In genomic region chr10:78752708-78753107, GRCh38 we compare ENCODE assay signal across 30 cellular contexts.
DNase-seq lines count a peak whose midpoint lies in the region; ATAC-seq and TF ChIP-seq lines count a peak whose summit lies in the region.
"Had no signal": no experiment of that assay in that cellular context is flagged by ENCODE, and none has a peak within 500 bp of the region (broad histone marks: within the 10 kb centered on the region; RNA-seq: fewer than 3 reads in every experiment).

No MANE protein-coding gene starts in this region.

- H3K4me3 ChIP-seq in BLaER1 treated with 17β-estradiol and CSF1 and Interleukin-3, amounts not matched to agents 10 nM and 100 nM, result no peak overlapping the region
- H3K4me3 ChIP-seq in choroid plexus epithelial cell (ENCODE audit: low read depth, low read length), result no peak overlapping the region
- H3K4me3 ChIP-seq: GM23248, lung, right lobe of liver, suprapubic skin had no signal

- H3K4me3 Mint-ChIP-seq in nephron (no peak overlapping the region), T-helper 17 cell (no peak overlapping the region)
- H3K4me3 Mint-ChIP-seq: activated naive CD8-positive, alpha-beta T cell treated with anti-CD3 and anti-CD28 coated beads, Interleukin-2, amount 50 U/mL, for 24 hours; activated T-cell treated with anti-CD3 and anti-CD28 coated beads, Interleukin-2, amount 50 U/mL, for 4 hours; CD8-positive, alpha-beta T cell; neural crest cell; stimulated activated naive B cell treated with anti-CD40 and anti-IgM and Interleukin-4, amounts not matched to agents 10 μg/mL and 1 μg/mL and 100 μg/mL, for 72 hours had no signal

- ATAC-seq in T-helper 17 cell (no peak), GM21619 (IDR thresholded peaks at IDR 0.05; ENCODE audit: unreplicated experiment) (no peak)
- ATAC-seq: activated naive CD8-positive, alpha-beta T cell treated with anti-CD3 and anti-CD28 coated beads, Interleukin-2, amount 50 U/mL, for 24 hours; activated T-cell treated with anti-CD3 and anti-CD28 coated beads, Interleukin-2, amount 50 U/mL, for 4 hours; CD8-positive, alpha-beta T cell; right lobe of liver; stimulated activated naive B cell treated with anti-CD40 and anti-IgM and Interleukin-4, amounts not matched to agents 10 μg/mL and 1 μg/mL and 100 μg/mL, for 72 hours had no signal

- peaks cover 64% of the 10 kb centered on the region for H3K4me1 Mint-ChIP-seq in nephron
- H3K4me1 Mint-ChIP-seq in T-helper 17 cell, result peaks cover 7% of the 10 kb centered on the region

- H3K27me3 Mint-ChIP-seq in nephron (ENCODE audit: low read depth) (peaks cover 7% of the 10 kb centered on the region), T-helper 17 cell (peaks cover 62% of the 10 kb centered on the region)

- peak; percentile 37 to 41 for DNase-seq in Kasumi-1 (lab: John Stamatoyannopoulos, UW)
- DNase-seq in choroid plexus epithelial cell (ENCODE audit: low read depth), result no peak
- DNase-seq in activated CD4-positive, alpha-beta T cell treated with anti-CD3 and anti-CD28 coated beads for 48 hours, result no peak
- no peak for DNase-seq in T-helper 17 cell
- DNase-seq in midbrain (lab: John Stamatoyannopoulos, UW), result no peak
- DNase-seq: activated CD4-positive, alpha-beta T cell treated with anti-CD3 and anti-CD28 coated beads, Interleukin-2, amount 50 U/mL, for 1 hour; activated gamma-delta T cell treated with Interleukin-2 at 50 U/mL for 16 hours; activated naive CD8-positive, alpha-beta T cell treated with anti-CD3 and anti-CD28 coated beads, Interleukin-2, amount 50 U/mL, for 24 hours; activated T-cell treated with anti-CD3 and anti-CD28 coated beads, Interleukin-2, amount 50 U/mL, for 4 hours; CD8-positive, alpha-beta T cell; cerebellar nuclear complex; DMS 273 treated with DMSO at 0.1 percent for 48 hours; glutamatergic neuron; kidney; NCI-H1436; NCI-H2081 treated with DMSO at 0.1 percent for 48 hours; NCI-H748 treated with DMSO at 0.1 percent for 48 hours; right lobe of liver; SHP77; stimulated activated CD4-positive, alpha-beta T cell treated with anti-CD3 and anti-CD28 coated beads, Interleukin-12 subunit alpha, Interleukin-12 subunit beta, amount 100 ng/mL, for 4 hours; stimulated activated CD4-positive, alpha-beta T cell treated with anti-CD3 and anti-CD28 coated beads, Interleukin-4, amount 100 ng/mL, for 4 hours; stimulated activated naive B cell treated with anti-CD40 and anti-IgM and Interleukin-4, amounts not matched to agents 10 μg/mL and 1 μg/mL and 100 μg/mL, for 72 hours had no signal

- H3K4me1 ChIP-seq in BLaER1 treated with 17β-estradiol and CSF1 and Interleukin-3, amounts not matched to agents 10 nM and 100 nM, result peaks cover 33 to 75% (median 63%) of the 10 kb centered on the region in 10 experiments
- H3K4me1 ChIP-seq: parathyroid adenoma had no signal

- H3K27ac Mint-ChIP-seq in nephron (peak overlapping the region in 2 of 3 experiments; percentile 34 to 55), T-helper 17 cell (no peak overlapping the region)
- H3K27ac Mint-ChIP-seq: activated naive CD8-positive, alpha-beta T cell treated with anti-CD3 and anti-CD28 coated beads, Interleukin-2, amount 50 U/mL, for 24 hours; CD8-positive, alpha-beta T cell; stimulated activated naive B cell treated with anti-CD40 and anti-IgM and Interleukin-4, amounts not matched to agents 10 μg/mL and 1 μg/mL and 100 μg/mL, for 72 hours had no signal

- peak overlapping the region in 9 of 11 experiments; percentile 71 to 96 (median 90); a peak in 19 of 22 replicates for H3K4me2 ChIP-seq in BLaER1 treated with 17β-estradiol and CSF1 and Interleukin-3, amounts not matched to agents 10 nM and 100 nM

- H3K9me3 ChIP-seq in BLaER1 treated with 17β-estradiol and CSF1 and Interleukin-3, amounts not matched to agents 10 nM and 100 nM (replicated peaks in 1 of 11), result peaks cover 0 to 10% (median 0%) of the 10 kb centered on the region in 11 experiments; a peak in 3 of 22 replicates
- no peaks in the 10 kb centered on the region for H3K9me3 ChIP-seq in T-helper 17 cell (ENCODE audit: control insufficient read depth, low read length, poor library complexity, severe bottlenecking)
- H3K9me3 ChIP-seq: right lobe of liver, suprapubic skin had no signal

- H3K36me3 ChIP-seq in BLaER1 treated with 17β-estradiol and CSF1 and Interleukin-3, amounts not matched to agents 10 nM and 100 nM, result no peaks in the 10 kb centered on the region
- H3K36me3 ChIP-seq: right lobe of liver, suprapubic skin had no signal

- no peaks in the 10 kb centered on the region for H4K20me1 ChIP-seq in BLaER1 treated with 17β-estradiol and CSF1 and Interleukin-3, amounts not matched to agents 10 nM and 100 nM

- H3K27ac ChIP-seq in BLaER1 treated with 17β-estradiol and CSF1 and Interleukin-3, amounts not matched to agents 10 nM and 100 nM, result peak overlapping the region in 7 of 11 experiments; percentile 6 to 97 (median 93); a peak in 10 of 22 replicates
- H3K27ac ChIP-seq: GM23248, parathyroid adenoma, right lobe of liver, suprapubic skin had no signal

- H3K27me3 ChIP-seq in BLaER1 treated with 17β-estradiol and CSF1 and Interleukin-3, amounts not matched to agents 10 nM and 100 nM, result peaks cover 0 to 18% (median 0%) of the 10 kb centered on the region in 11 experiments; a peak in 3 of 22 replicates
- H3K27me3 ChIP-seq: right lobe of liver, suprapubic skin had no signal

- no peaks in the 10 kb centered on the region for H3K36me3 Mint-ChIP-seq in nephron (ENCODE audit: low read depth)
- H3K36me3 Mint-ChIP-seq in T-helper 17 cell (ENCODE audit: low read depth), result peaks cover 2% of the 10 kb centered on the region
- H3K36me3 Mint-ChIP-seq: CD8-positive, alpha-beta T cell; stimulated activated naive B cell treated with anti-CD40 and anti-IgM and Interleukin-4, amounts not matched to agents 10 μg/mL and 1 μg/mL and 100 μg/mL, for 72 hours had no signal

- 0 out of 22 replicates have a peak overlapping the region, but pooled peaks of 1 of the 11 experiments have one; percentile 8 for H3K9ac ChIP-seq in BLaER1 treated with 17β-estradiol and CSF1 and Interleukin-3, amounts not matched to agents 10 nM and 100 nM
- H3K9ac ChIP-seq: GM23248, parathyroid adenoma had no signal

- H3K9me3 Mint-ChIP-seq in nephron, result no peaks in the 10 kb centered on the region
- H3K9me3 Mint-ChIP-seq: activated T-cell treated with anti-CD3 and anti-CD28 coated beads, Interleukin-2, amount 50 U/mL, for 4 hours; CD8-positive, alpha-beta T cell; neural crest cell had no signal

- TF ChIP-seq CTCF in choroid plexus epithelial cell (conservative IDR thresholded peaks at IDR 0.05; ENCODE audit: low read depth, low read length) (peak; percentile 19), nephron (IDR thresholded peaks at IDR 0.05; ENCODE audit: unreplicated experiment in 3 of 3) (no peak)

Comparison
In these comparisons a context has a peak if more than half of its experiments do, and no peak if none do; other contexts are left out.
1. DNase-seq: peak in Kasumi-1 (2 of 2); none in choroid plexus epithelial cell (single experiment), activated CD4-positive, alpha-beta T cell treated with anti-CD3 and anti-CD28 coated beads for 48 hours (single experiment), T-helper 17 cell (0 of 3) and midbrain (single experiment).